25 cellular contexts compared by ENCODE assay signal in genomic region chr20:19967441-19967840, GRCh38. TPM values are rescaled to one million over a fixed set of nuclear protein-coding genes. Genes with fewer than 3 reads are reported as not detected.
DNase-seq lines count a peak whose midpoint lies in the region; ATAC-seq and TF ChIP-seq lines count a peak whose summit lies in the region.
"Had no signal": no experiment of that assay in that cellular context is flagged by ENCODE, and none has a peak within 500 bp of the region (broad histone marks: within the 10 kb centered on the region; RNA-seq: fewer than 3 reads in every experiment).

No MANE protein-coding gene starts in this region.

- no peak for TF ChIP-seq POLR2A in suprapubic skin (IDR thresholded peaks at IDR 0.05)

- WGBS in suprapubic skin: 82% methylated on average over 5 of the region's 5 CpGs

- peaks cover 0 to 7% of the 10 kb centered on the region in 2 donors for H3K4me1 ChIP-seq in right atrium auricular region
- H3K4me1 ChIP-seq in endocrine pancreas (ENCODE audit: control insufficient read depth, insufficient read depth, low read length): peaks cover 13% of the 10 kb centered on the region
- H3K4me1 ChIP-seq in suprapubic skin: peaks cover 45% of the 10 kb centered on the region
- H3K4me1 ChIP-seq: BE2C had no signal

- peak; percentile 22 for ATAC-seq in left ventricle myocardium superior
- ATAC-seq: GM23338, Panc1 had no signal

- DNase-seq in NCI-H345 (lab: John Stamatoyannopoulos, UW) (peak; percentile 7), NCI-H345 treated with DMSO at 0.1 percent for 48 hours (lab: John Stamatoyannopoulos, UW; ENCODE audit: unreplicated experiment) (no peak), left ventricle myocardium superior (no peak), right atrium auricular region (ENCODE audit: low spot score) (no peak), suprapubic skin (ENCODE audit: low spot score in 2 of 2) (no peak), dermis blood vessel endothelial cell (no peak), medulla oblongata (ENCODE audit: extremely low spot score) (no peak)
- DNase-seq: 8988T, ACHN, BE2C, DND-41, H9, IMR-90, KG1, MG63, NCI-H1694, NCI-H2171, NCI-H226, NCI-H524, SIG-M5, SW 1271 had no signal

- H3K9ac ChIP-seq in endocrine pancreas (ENCODE audit: control insufficient read depth, insufficient read depth, low read length): no peak overlapping the region

- H3K27me3 ChIP-seq in right atrium auricular region (no peaks in the 10 kb centered on the region), endocrine pancreas (ENCODE audit: control insufficient read depth, insufficient read depth, low read length) (no peaks in the 10 kb centered on the region), suprapubic skin (no peaks in the 10 kb centered on the region)
- H3K27me3 ChIP-seq: BE2C, MG63 had no signal

- H3K9me3 ChIP-seq in right atrium auricular region (no peaks in the 10 kb centered on the region), endocrine pancreas (ENCODE audit: control insufficient read depth, low read length) (no peaks in the 10 kb centered on the region), suprapubic skin (no peaks in the 10 kb centered on the region)
- H3K9me3 ChIP-seq: BE2C, MG63 had no signal

- no peak for TF ChIP-seq EP300 in suprapubic skin (IDR thresholded peaks at IDR 0.05)

- no peak overlapping the region for H3K27ac ChIP-seq in right atrium auricular region
- H3K27ac ChIP-seq in suprapubic skin: peak overlapping the region; percentile 0
- H3K27ac ChIP-seq: SK-N-MC had no signal

- TF ChIP-seq CTCF in right atrium auricular region (IDR thresholded peaks at IDR 0.05): no peak
- no peak for TF ChIP-seq CTCF in suprapubic skin (IDR thresholded peaks at IDR 0.05)

- peaks cover 27% of the 10 kb centered on the region for H3K36me3 ChIP-seq in right atrium auricular region
- no peaks in the 10 kb centered on the region for H3K36me3 ChIP-seq in endocrine pancreas (ENCODE audit: control insufficient read depth, insufficient read depth, low read length)
- peaks cover 9% of the 10 kb centered on the region for H3K36me3 ChIP-seq in suprapubic skin
- H3K36me3 ChIP-seq: BE2C, MG63 had no signal

- no peak overlapping the region for H3K4me3 ChIP-seq in right atrium auricular region
- H3K4me3 ChIP-seq in endocrine pancreas (ENCODE audit: control insufficient read depth, insufficient read depth, low read length): peak overlapping the region; percentile 24
- no peak overlapping the region for H3K4me3 ChIP-seq in suprapubic skin
- H3K4me3 ChIP-seq: GM23338, MG63, SK-N-MC had no signal

- intact Hi-C loops in left ventricle myocardium superior (cut with micrococcal nuclease): no loop called here

RNA-seq across cellular contexts. Expression of gene NAA20, which starts 49.7 kb away (rescaled TPM):
- 65.0 TPM for total RNA-seq in left ventricle myocardium superior
- total RNA-seq in right atrium auricular region: 10 to 100 TPM; 32.2 to 33.8 TPM
- 10 to 100 TPM; 20.4 to 38.1 (median 36.5) TPM for total RNA-seq in suprapubic skin
- 34.3 and 35.4 TPM in 2 replicates for total RNA-seq in dermis blood vessel endothelial cell
